In genomic region chr10:64041185-64041988, GRCh38 we compare ENCODE assay signal across 8 cellular contexts.
DNase-seq lines count a peak whose midpoint lies in the region; ATAC-seq and TF ChIP-seq lines count a peak whose summit lies in the region.

No MANE protein-coding gene starts in this region.

- H3K4me3 ChIP-seq in HFF-Myc (replicated peaks; ENCODE audit: low read depth, low read length) (no peak overlapping the region), adipocyte (ENCODE audit: low read length) (peak overlapping the region; percentile 62), aorta (ENCODE audit: low read length in 2 of 2) (peak overlapping the region; percentile 4 to 27)

- ATAC-seq in left cardiac atrium (peak; percentile 85 to 92), aorta (ENCODE audit: low FRiP score) (peak; percentile 91)

- DNase-seq in HFF-Myc (ENCODE audit: extremely low read depth, low read depth) (peak; percentile 29), MV-4-11 (lab: John Stamatoyannopoulos, UW) (peak; percentile 82), T follicular helper cell (ENCODE audit: low read depth) (peak; percentile 72), adipocyte (ENCODE audit: low read depth) (peak; percentile 83), left cardiac atrium (peak; percentile 63), renal cortical epithelial cell (ENCODE audit: low read depth) (peak; percentile 62), aorta (peak; percentile 74 to 87)

- intact Hi-C loops in left cardiac atrium (cut with DNase I) = no loop called here
- intact Hi-C loops in aorta (cut with DNase I) = no loop called here

- no peaks in the 10 kb centered on the region for H3K9me3 ChIP-seq in adipocyte (ENCODE audit: control insufficient read depth, low read length)
- H3K9me3 ChIP-seq in aorta (ENCODE audit: control insufficient read depth, low read length) = no peaks in the 10 kb centered on the region

- WGBS in aorta, 2 donors = 14 to 17% methylated on average over 42 to 43 of the region's 43 CpGs

- H3K36me3 ChIP-seq in adipocyte (ENCODE audit: control insufficient read depth, insufficient read depth, low read length, severe bottlenecking) (no peaks in the 10 kb centered on the region), aorta (ENCODE audit: control insufficient read depth in 1 of 2, insufficient read depth in 2 of 2, low read length in 1 of 2) (no peaks in the 10 kb centered on the region)

- H3K4me1 ChIP-seq in adipocyte (ENCODE audit: control insufficient read depth, insufficient read depth, low read length) = peaks cover 3% of the 10 kb centered on the region
- H3K4me1 ChIP-seq in aorta (ENCODE audit: control insufficient read depth in 1 of 2, insufficient read depth in 2 of 2, low read length in 2 of 2) = no peaks in the 10 kb centered on the region

- peak; percentile 100 for TF ChIP-seq CTCF in GM12801 (IDR thresholded peaks at IDR 0.05; ENCODE audit: extremely low read depth, insufficient read length)
- peak; percentile 100 for TF ChIP-seq CTCF in HFF-Myc (IDR thresholded peaks at IDR 0.05; ENCODE audit: low read depth, low read length, missing control alignments)

- H3K27me3 ChIP-seq in adipocyte (replicated peaks; ENCODE audit: control insufficient read depth, insufficient read depth, low read length) (peaks cover 21% of the 10 kb centered on the region), aorta (ENCODE audit: control insufficient read depth in 1 of 2, insufficient read depth in 2 of 2, low read length in 1 of 2) (no peaks in the 10 kb centered on the region)

- H3K27ac ChIP-seq in aorta (ENCODE audit: low read depth in 1 of 2, low read length in 2 of 2) = no peak overlapping the region

- no peak overlapping the region for H3K9ac ChIP-seq in adipocyte (ENCODE audit: low read length)

Comparison
In these comparisons a context has a peak if more than half of its experiments do, and no peak if none do; other contexts are left out.
1. DNase-seq: peak in every context shown above with its lines; median percentile 83 in adipocyte; 82 in MV-4-11; 80 in aorta; 72 in T follicular helper cell; 63 in left cardiac atrium; 62 in renal cortical epithelial cell; 29 in HFF-Myc.